Comparison of ENCODE assay signal across 18 cellular contexts in the genomic region with DNA sequence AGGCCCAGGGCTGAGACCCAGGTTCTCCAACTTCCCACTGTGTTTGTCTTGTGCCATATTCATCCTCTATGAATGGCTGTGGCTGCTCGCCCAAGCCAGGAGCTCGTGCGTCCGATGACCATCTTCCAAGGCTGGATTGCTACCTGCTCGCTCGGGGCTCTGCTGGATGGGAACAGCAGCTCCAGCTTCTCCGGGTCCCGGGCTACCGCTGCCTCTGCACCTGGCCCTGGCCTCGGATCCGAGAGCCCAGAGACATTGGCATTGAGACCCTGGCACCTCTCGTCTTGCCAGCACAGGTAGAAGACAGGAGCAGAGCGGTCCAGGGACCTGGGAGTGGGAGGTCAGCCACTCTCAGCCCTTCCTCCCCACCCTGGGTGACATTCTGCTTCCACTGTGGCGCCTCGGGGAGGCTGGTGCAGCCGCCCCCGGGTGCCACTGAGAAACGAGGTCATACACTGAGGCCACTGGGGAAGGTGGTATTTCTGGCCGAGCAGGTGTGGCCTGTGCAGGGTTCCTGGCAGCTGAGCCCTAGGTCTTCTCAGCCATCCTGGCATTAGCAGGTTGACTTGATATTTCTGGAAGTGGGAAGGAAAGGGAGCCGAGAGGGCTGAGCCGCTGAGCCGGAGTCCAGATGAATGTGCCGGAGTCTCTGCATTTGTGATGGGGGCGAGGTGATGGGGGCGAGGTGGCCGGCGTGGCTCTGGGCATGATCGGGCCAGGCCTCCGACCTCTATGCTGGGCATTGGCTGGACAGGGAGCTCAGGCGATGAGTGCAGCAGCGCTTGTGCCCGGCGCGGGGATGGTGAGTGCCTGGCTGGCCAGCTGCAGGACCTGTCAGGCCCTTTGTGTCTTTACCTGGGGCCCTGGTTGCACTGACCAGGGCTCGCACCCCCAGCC. TPM values are rescaled to one million over a fixed set of nuclear protein-coding genes. Genes with fewer than 3 reads are reported as not detected.
DNase-seq lines count a peak whose midpoint lies in the region; ATAC-seq and TF ChIP-seq lines count a peak whose summit lies in the region.
"Had no signal": no experiment of that assay in that cellular context is flagged by ENCODE, and none has a peak within 500 bp of the region (broad histone marks: within the 10 kb centered on the region; RNA-seq: fewer than 3 reads in every experiment).

No MANE protein-coding gene starts in this region.

- H3K27ac ChIP-seq in left ventricle myocardium inferior (replicated peaks) (no peak overlapping the region), angular gyrus (ENCODE audit: low read depth, low read length) (peak overlapping the region; percentile 44), right lobe of liver (peak overlapping the region; percentile 38 to 77 (median 76)), temporal lobe (ENCODE audit: low read depth, low read length) (peak overlapping the region; percentile 71)
- H3K27ac ChIP-seq: KMS-11 had no signal

- DNase-seq in Right ventricle myocardium inferior (ENCODE audit: missing footprints) (peak; percentile 49), left ventricle myocardium inferior (no peak), right lobe of liver (no peak), GF-D8 (lab: John Stamatoyannopoulos, UW) (no peak), HEK293T (ENCODE audit: extremely low spot score) (no peak)
- DNase-seq: ACHN; activated CD4-positive, alpha-beta T cell treated with anti-CD3 and anti-CD28 coated beads for 48 hours; activated T-cell treated with anti-CD3 and anti-CD28 coated beads, Interleukin-2, amount 50 U/mL, for 48 hours; amniotic stem cell; Calu3; stimulated activated naive CD4-positive, alpha-beta T cell treated with Interleukin-2 at 50 U/mL for 16 hours; T-helper 9 cell had no signal

- ATAC-seq in Right ventricle myocardium inferior: no peak
- no peak for ATAC-seq in right lobe of liver
- no peak for ATAC-seq in HG03342 (IDR thresholded peaks at IDR 0.05; ENCODE audit: unreplicated experiment)

- no peak for TF ChIP-seq POLR2A in right lobe of liver (IDR thresholded peaks at IDR 0.05)

- 87% methylated on average over 9 of the region's 35 CpGs for WGBS in right lobe of liver (ENCODE audit: insufficient coverage, low coverage, low lambda C conversion rate, missing lambda C conversion rate)

- H3K36me3 ChIP-seq in left ventricle myocardium inferior (peaks cover 36% of the 10 kb centered on the region), right lobe of liver (peaks cover 0 to 5% (median 0%) of the 10 kb centered on the region in 4 donors)

- CTCF ChIA-PET in HEK293T (lab: Yijun Ruan, JAX): no interaction called here

- intact Hi-C loops in Right ventricle myocardium inferior (cut with DNase I) (no loop called here), left ventricle myocardium inferior (cut with micrococcal nuclease) (no loop called here), right lobe of liver (cut with DNase I) (loop anchor here in 1 of 2 donors (10.0 kb wide), 1 partner anchor 48 kb away; no protein-coding TSS in a partner anchor)

- H3K27me3 ChIP-seq in left ventricle myocardium inferior (ENCODE audit: low read depth): no peaks in the 10 kb centered on the region
- H3K27me3 ChIP-seq in right lobe of liver: no peaks in the 10 kb centered on the region

- H3K4me1 ChIP-seq in left ventricle myocardium inferior (peaks cover 62% of the 10 kb centered on the region), right lobe of liver (peaks cover 0 to 58% (median 11%) of the 10 kb centered on the region in 4 donors)

- no peak for TF ChIP-seq CTCF in left ventricle myocardium inferior (IDR thresholded peaks at IDR 0.05; ENCODE audit: borderline replicate concordance)
- no peak for TF ChIP-seq CTCF in right lobe of liver (IDR thresholded peaks at IDR 0.05)

- POLR2A ChIA-PET in HEK293T (lab: Yijun Ruan, JAX): interaction anchor here (1.2 to 1.7 kb wide), 2 partner anchors 34 to 35 kb away, joined by 3 to 6 read pairs; partner anchors contain the start of gene DNAJB1

- H3K4me3 ChIP-seq in left ventricle myocardium inferior: no peak overlapping the region
- no peak overlapping the region for H3K4me3 ChIP-seq in right lobe of liver

- H3K9me3 ChIP-seq in left ventricle myocardium inferior (replicated peaks) (no peaks in the 10 kb centered on the region), right lobe of liver (no peaks in the 10 kb centered on the region)

TF ChIP-seq in HEK293T, 16 proteins besides CTCF, POLR2A, EP300 and RAD21:
- no peak for TF ChIP-seq ZNF384 (IDR thresholded peaks at IDR 0.05)
- TF ChIP-seq FOXK2 (IDR thresholded peaks at IDR 0.05): no peak
- TF ChIP-seq FOXM1 (IDR thresholded peaks at IDR 0.05; ENCODE audit: borderline replicate concordance): no peak
- TF ChIP-seq BHLHE40 (IDR thresholded peaks at IDR 0.05; ENCODE audit: borderline replicate concordance): no peak
- no peak for TF ChIP-seq SUZ12 (IDR thresholded peaks at IDR 0.05)
- no peak for TF ChIP-seq LEF1 (IDR thresholded peaks at IDR 0.05; ENCODE audit: borderline replicate concordance)
- TF ChIP-seq ARNT (IDR thresholded peaks at IDR 0.05): no peak
- no peak for TF ChIP-seq FOXA1 (IDR thresholded peaks at IDR 0.05)
- TF ChIP-seq TARDBP (IDR thresholded peaks at IDR 0.05): no peak
- no peak for TF ChIP-seq SP1 (IDR thresholded peaks at IDR 0.05)
- TF ChIP-seq HDGF (IDR thresholded peaks at IDR 0.05; ENCODE audit: borderline replicate concordance): no peak
- TF ChIP-seq ELF4 (IDR thresholded peaks at IDR 0.05): no peak
- no peak for TF ChIP-seq L3MBTL2 (conservative IDR thresholded peaks at IDR 0.05)
- TF ChIP-seq NFRKB (IDR thresholded peaks at IDR 0.05): no peak
- TF ChIP-seq PKNOX1 (IDR thresholded peaks at IDR 0.05): no peak
- no peak for TF ChIP-seq CTBP1 (IDR thresholded peaks at IDR 0.05; ENCODE audit: borderline replicate concordance)

RNA-seq across cellular contexts. Expression of gene NDUFB7, which starts 18.6 kb away (rescaled TPM):
- 529 TPM for total RNA-seq in Right ventricle myocardium inferior
- total RNA-seq in left ventricle myocardium inferior: 501 TPM
- 100 to 1,000 TPM in 4 of 6 experiments, 10 to 100 TPM in 2; 81.7 to 275 (median 112) TPM for total RNA-seq in right lobe of liver
- 101 TPM for total RNA-seq in temporal lobe

RNA-seq across cellular contexts. Expression of gene TECR, which starts 23.9 kb away (rescaled TPM):
- total RNA-seq in Right ventricle myocardium inferior (77.4 TPM), left ventricle myocardium inferior (69.3 TPM), right lobe of liver (10 to 100 TPM; 37.9 to 99.0 (median 77.0) TPM), temporal lobe (12.0 TPM)

RNA-seq across cellular contexts. Expression of gene CLEC17A, which starts 29.6 kb away (rescaled TPM):
- total RNA-seq in Right ventricle myocardium inferior (not detected), left ventricle myocardium inferior (not detected), right lobe of liver (not detected), temporal lobe (not detected)
- total RNA-seq: Calu3, glomerular endothelial cell, mesenteric fat pad had no signal

RNA-seq across cellular contexts. Expression of gene DNAJB1, which starts 35.1 kb away (rescaled TPM):
- total RNA-seq in Right ventricle myocardium inferior (46.9 TPM), left ventricle myocardium inferior (48.7 TPM), right lobe of liver (10 to 100 TPM; 35.7 to 76.8 (median 52.1) TPM), temporal lobe (29.3 TPM)

RNA-seq across cellular contexts. Expression of gene GIPC1, which starts 57.4 kb away (rescaled TPM):
- total RNA-seq in Right ventricle myocardium inferior (50.0 TPM), left ventricle myocardium inferior (45.5 TPM), right lobe of liver (10 to 100 TPM; 25.2 to 63.5 (median 29.8) TPM), temporal lobe (25.3 TPM)
